Comparison of ENCODE assay signal across 8 cellular contexts in the genomic region with DNA sequence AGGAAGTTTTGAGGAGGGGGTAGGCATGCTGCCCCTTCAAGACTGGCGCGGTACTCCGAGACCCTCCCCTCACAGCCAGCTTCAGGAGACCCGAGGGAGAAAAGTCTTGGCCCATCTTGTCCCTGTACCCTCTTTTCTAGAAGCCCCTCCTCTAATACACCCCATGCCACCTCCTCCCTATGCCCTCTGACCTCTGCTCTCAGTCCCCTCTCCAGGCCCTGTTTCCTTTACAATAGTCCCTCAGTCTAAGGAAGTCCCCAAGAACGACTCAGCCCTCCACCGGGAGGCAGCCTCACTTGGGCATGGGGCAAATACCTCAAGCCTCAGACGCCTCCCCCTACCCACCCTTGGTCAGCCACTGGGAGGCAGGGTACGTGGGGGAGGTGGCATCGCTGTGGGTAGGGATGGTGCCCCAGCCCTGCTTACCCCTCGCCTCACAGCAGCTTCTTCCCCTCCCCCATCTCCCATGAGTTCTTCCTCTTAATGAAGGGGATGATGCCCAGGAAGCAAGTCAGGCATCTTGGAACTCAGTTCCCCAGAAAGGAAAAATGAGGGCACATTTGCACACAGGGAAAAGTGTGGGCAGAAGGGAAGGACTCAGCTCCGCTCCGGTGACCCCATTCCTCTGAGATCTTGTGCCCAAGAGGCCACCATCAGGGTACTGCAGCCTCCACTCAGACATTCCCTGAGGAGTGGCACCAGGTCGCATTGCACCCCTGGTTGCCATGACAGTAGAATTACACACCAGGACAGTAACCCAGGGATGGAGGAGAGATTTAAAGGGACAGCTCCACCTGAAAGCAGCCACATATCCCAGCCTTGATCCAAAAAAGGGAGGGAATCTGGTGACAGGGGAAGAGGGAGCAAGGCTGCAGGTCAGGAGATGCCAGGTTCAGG. TPM values are rescaled to one million over a fixed set of nuclear protein-coding genes. Genes with fewer than 3 reads are reported as not detected.
DNase-seq lines count a peak whose midpoint lies in the region; ATAC-seq and TF ChIP-seq lines count a peak whose summit lies in the region.

No MANE protein-coding gene starts in this region.

- TF ChIP-seq POLR2A in stomach (IDR thresholded peaks at IDR 0.05) = no peak

- WGBS in stomach, 5 donors = 29 to 36% (median 31%) methylated on average over 13 of the region's 13 CpGs
- 38 to 40% methylated on average over 13 of the region's 13 CpGs for WGBS in aorta, 2 donors

- H3K27ac ChIP-seq in VCaP = peak overlapping the region; percentile 62; the same call in 1 of the 2 replicates
- no peak overlapping the region for H3K27ac ChIP-seq in iPS-18a (ENCODE audit: low read length)
- no peak overlapping the region for H3K27ac ChIP-seq in stomach
- H3K27ac ChIP-seq in aorta (ENCODE audit: low read depth in 1 of 2, low read length in 2 of 2) = no peak overlapping the region

- peaks cover 18% of the 10 kb centered on the region for H3K27me3 ChIP-seq in iPS-18a (ENCODE audit: control insufficient read depth, insufficient read depth, low read length)
- H3K27me3 ChIP-seq in stomach = peaks cover 0 to 16% (median 11%) of the 10 kb centered on the region in 3 donors
- no peaks in the 10 kb centered on the region for H3K27me3 ChIP-seq in aorta (ENCODE audit: control insufficient read depth in 1 of 2, insufficient read depth in 2 of 2, low read length in 1 of 2)

- peaks cover 28% of the 10 kb centered on the region for H3K4me1 ChIP-seq in iPS-18a (ENCODE audit: control insufficient read depth, low read depth, low read length)
- peaks cover 18 to 30% (median 25%) of the 10 kb centered on the region in 4 donors for H3K4me1 ChIP-seq in stomach
- no peaks in the 10 kb centered on the region for H3K4me1 ChIP-seq in aorta (ENCODE audit: control insufficient read depth in 1 of 2, insufficient read depth in 2 of 2, low read length in 2 of 2)

- H3K9me3 ChIP-seq in iPS-18a (ENCODE audit: control insufficient read depth, low read depth, low read length) = no peaks in the 10 kb centered on the region
- H3K9me3 ChIP-seq in stomach = no peaks in the 10 kb centered on the region
- H3K9me3 ChIP-seq in aorta (ENCODE audit: control insufficient read depth, low read length) = no peaks in the 10 kb centered on the region

- peak overlapping the region; percentile 66 for H3K4me3 ChIP-seq in iPS-18a (ENCODE audit: low read length)
- peak overlapping the region; percentile 44 to 55 (median 51) for H3K4me3 ChIP-seq in stomach
- no peak overlapping the region for H3K4me3 ChIP-seq in aorta (ENCODE audit: low read length in 2 of 2)

- DNase-seq in SKM-1 (lab: John Stamatoyannopoulos, UW; ENCODE audit: unreplicated experiment) (peak; percentile 18), SKM-1 treated with dmso at 0.1 percent for 144 hours (lab: John Stamatoyannopoulos, UW; ENCODE audit: unreplicated experiment) (no peak), stomach (no peak), aorta (no peak), HPDE6-E6E7 (ENCODE audit: extremely low spot score) (no peak), H4 (ENCODE audit: low spot score) (no peak)

- intact Hi-C loops in stomach (cut with DNase I; ENCODE audit: low total_unique reads) = no loop called here
- intact Hi-C loops in aorta (cut with DNase I) = loop anchor here in 1 of 2 donors (10.0 kb wide), 1 partner anchor 224 kb away; a partner anchor contains a TSS

- TF ChIP-seq EP300 in stomach (IDR thresholded peaks at IDR 0.05) = no peak

- H3K9ac ChIP-seq in iPS-18a (ENCODE audit: low read length) = no peak overlapping the region

- ATAC-seq in aorta (ENCODE audit: low FRiP score) = no peak

- TF ChIP-seq CTCF in VCaP (conservative IDR thresholded peaks at IDR 0.05) (no peak), stomach (IDR thresholded peaks at IDR 0.05) (no peak)

- no peaks in the 10 kb centered on the region for H3K36me3 ChIP-seq in iPS-18a (ENCODE audit: control insufficient read depth, low read depth, low read length)
- H3K36me3 ChIP-seq in stomach = peaks cover 0 to 10% (median 2%) of the 10 kb centered on the region in 4 donors
- H3K36me3 ChIP-seq in aorta (ENCODE audit: control insufficient read depth in 1 of 2, insufficient read depth in 2 of 2, low read length in 1 of 2) = no peaks in the 10 kb centered on the region

RNA-seq across cellular contexts. Expression of a gene that starts 6.2 kb away (rescaled TPM):
- total RNA-seq in stomach (1 to 10 TPM in 3 of 5 donors, under 1 TPM in 2; 0.43 to 6.4 (median 4.3) TPM), aorta (10 to 100 TPM; 11.5 to 14.2 TPM)
- polyA plus RNA-seq in stomach (1 to 10 TPM; 1.1 to 2.0 (median 1.6) TPM), aorta (1 to 10 TPM; 1.4 to 5.5 TPM)
- total RNA-seq in H4 (2014; rRNA removed; shearing (Covaris generic)) = 1.2 and 1.8 TPM in 2 replicates

RNA-seq across cellular contexts. Expression of a gene that starts 41.2 kb away (rescaled TPM):
- total RNA-seq in stomach (not detected), aorta (not detected)
- polyA plus RNA-seq in stomach (not detected), aorta (not detected)
- total RNA-seq in H4 (2014; rRNA removed; shearing (Covaris generic)) = not detected in 2 replicates

RNA-seq across cellular contexts. Expression of a gene that starts 52.6 kb away (rescaled TPM):
- 10 to 100 TPM in 1 of 5 donors, not detected in 4; 71.3 TPM for total RNA-seq in stomach
- under 1 TPM in 1 of 3 donors, not detected in 2; 0.35 TPM for polyA plus RNA-seq in stomach
- not detected for total RNA-seq in aorta
- polyA plus RNA-seq in aorta = 1 to 10 TPM in 1 of 2 donors, under 1 TPM in 1; 0.20 to 1.1 TPM
- 0.17 TPM in 1 of 2 replicates, not detected in the other for total RNA-seq in H4 (2014; rRNA removed; shearing (Covaris generic))

RNA-seq across cellular contexts. Expression of a gene that starts 54.1 kb away (rescaled TPM):
- total RNA-seq in stomach (1 to 10 TPM in 2 of 5 donors, under 1 TPM in 2, not detected in 1; 0.29 to 3.7 (median 1.5) TPM), aorta (1 to 10 TPM; 3.9 to 9.4 TPM)
- polyA plus RNA-seq in stomach (1 to 10 TPM in 1 of 3 donors, under 1 TPM in 2; 0.37 to 1.1 (median 0.92) TPM), aorta (under 1 TPM; 0.05 to 0.13 TPM)
- not detected in 2 replicates for total RNA-seq in H4 (2014; rRNA removed; shearing (Covaris generic))

Comparison
In these comparisons a context has a peak if more than half of its experiments do, and no peak if none do; other contexts are left out.
1. H3K4me3 ChIP-seq: peak in iPS-18a (single experiment) and stomach (4 of 4); none in aorta (0 of 2).